Comparison of ENCODE assay signal across 14 cellular contexts in the genomic region with DNA sequence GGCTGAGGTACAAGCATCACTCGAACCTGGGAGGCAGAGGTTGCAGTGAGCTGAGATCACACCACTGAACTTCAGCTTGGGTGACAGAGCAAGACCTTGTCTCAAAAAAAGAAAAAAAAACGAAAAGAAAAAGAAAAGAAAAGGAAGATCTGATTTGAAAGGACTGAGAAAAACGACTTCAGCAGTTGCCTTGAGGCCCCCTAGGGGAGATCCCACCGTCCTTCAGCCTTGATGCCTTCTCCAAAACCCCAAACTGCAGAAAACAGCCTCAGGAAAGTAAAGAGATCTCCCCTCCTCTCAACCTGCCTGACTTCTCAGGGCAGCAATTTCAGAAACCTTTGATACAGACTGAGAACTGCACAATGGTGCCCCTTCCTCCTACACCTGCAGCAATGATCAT. TPM values are rescaled to one million over a fixed set of nuclear protein-coding genes. Genes with fewer than 3 reads are reported as not detected.
DNase-seq lines count a peak whose midpoint lies in the region; ATAC-seq and TF ChIP-seq lines count a peak whose summit lies in the region.
"Had no signal": no experiment of that assay in that cellular context is flagged by ENCODE, and none has a peak within 500 bp of the region (broad histone marks: within the 10 kb centered on the region; RNA-seq: fewer than 3 reads in every experiment).

No MANE protein-coding gene starts in this region.

- no peaks in the 10 kb centered on the region for H3K79me2 ChIP-seq in DND-41 (ENCODE audit: insufficient read depth, low read length)

- H3K36me3 Mint-ChIP-seq in HFFc6 (ENCODE audit: low read depth) (peaks cover 8% of the 10 kb centered on the region), nephron progenitor cell (ENCODE audit: low read depth) (peaks cover 5% of the 10 kb centered on the region), T-helper 17 cell (ENCODE audit: low read depth) (peaks cover 4% of the 10 kb centered on the region)

- no peaks in the 10 kb centered on the region for H3K36me3 ChIP-seq in DND-41 (ENCODE audit: insufficient read depth, low read length)
- H3K36me3 ChIP-seq: left lung had no signal

- no peak for ATAC-seq in DND-41 (ENCODE audit: insufficient read depth, low read depth)
- ATAC-seq in T-helper 17 cell: no peak
- ATAC-seq: body of pancreas, left lung had no signal

- no peak overlapping the region for H3K27ac Mint-ChIP-seq in HFFc6
- H3K27ac Mint-ChIP-seq in nephron progenitor cell: no peak overlapping the region
- H3K27ac Mint-ChIP-seq in T-helper 17 cell: no peak overlapping the region
- H3K27ac Mint-ChIP-seq: activated CD4-positive, alpha-beta T cell treated with anti-CD3 and anti-CD28 coated beads, Interleukin-2, amount 10 ng/mL, durations not matched to agents 7 days and 5 days had no signal

- H3K4me2 ChIP-seq in DND-41 (ENCODE audit: insufficient read depth, low read length): no peak overlapping the region
- H3K4me2 ChIP-seq: smooth muscle cell had no signal

- no peaks in the 10 kb centered on the region for H3K27me3 ChIP-seq in DND-41 (ENCODE audit: insufficient read depth, low read length, poor library complexity)
- H3K27me3 ChIP-seq: body of pancreas, left lung had no signal

- DNase-seq in DND-41: no peak
- no peak for DNase-seq in HFFc6
- no peak for DNase-seq in cardiac fibroblast (ENCODE audit: low read depth in 2 of 2)
- no peak for DNase-seq in nephron progenitor cell
- no peak for DNase-seq in cerebellum (ENCODE audit: low spot score)
- no peak for DNase-seq in NCI-H2029 (lab: John Stamatoyannopoulos, UW)
- no peak for DNase-seq in T-helper 17 cell
- no peak for DNase-seq in SIG-M5 (lab: John Stamatoyannopoulos, UW)
- DNase-seq: activated CD4-positive, alpha-beta T cell treated with anti-CD3 and anti-CD28 coated beads, Interleukin-2, amount 10 ng/mL, durations not matched to agents 7 days and 5 days; activated effector memory CD4-positive, alpha-beta T cell treated with Interleukin-2 at 50 U/mL for 16 hours; body of pancreas; left lung; substantia nigra had no signal

- H3K9me3 Mint-ChIP-seq in HFFc6 (peaks cover 6% of the 10 kb centered on the region; the same call in 1 of the 2 replicates), nephron progenitor cell (peaks cover 6% of the 10 kb centered on the region)
- H3K9me3 Mint-ChIP-seq: activated CD4-positive, alpha-beta T cell treated with anti-CD3 and anti-CD28 coated beads, Interleukin-2, amount 10 ng/mL, durations not matched to agents 7 days and 5 days had no signal

- H3K4me1 ChIP-seq in DND-41 (ENCODE audit: insufficient read depth, low read length): no peaks in the 10 kb centered on the region
- H3K4me1 ChIP-seq: body of pancreas, left lung had no signal

- no peaks in the 10 kb centered on the region for H3K9me3 ChIP-seq in DND-41 (ENCODE audit: insufficient read depth, low read length, severe bottlenecking)
- no peaks in the 10 kb centered on the region for H3K9me3 ChIP-seq in T-helper 17 cell (ENCODE audit: control insufficient read depth, low read length, poor library complexity, severe bottlenecking)
- H3K9me3 ChIP-seq: body of pancreas, left lung had no signal

- TF ChIP-seq CTCF in DND-41 (IDR thresholded peaks at IDR 0.05; ENCODE audit: borderline replicate concordance, extremely low read depth, low read length, poor library complexity, severe bottlenecking) (peak; percentile 17), HFFc6 (IDR thresholded peaks at IDR 0.05) (peak; percentile 40; the same call in 1 of the 2 replicates), cardiac fibroblast (IDR thresholded peaks at IDR 0.05; ENCODE audit: low read depth, low read length) (peak; percentile 25), nephron progenitor cell (IDR thresholded peaks at IDR 0.05) (peak; percentile 36)

- H3K9ac ChIP-seq in DND-41 (ENCODE audit: low read depth, low read length): no peak overlapping the region

- H3K27me3 Mint-ChIP-seq in HFFc6 (ENCODE audit: insufficient read depth) (peaks cover 3% of the 10 kb centered on the region), nephron progenitor cell (ENCODE audit: low read depth, poor library complexity) (peaks cover 3% of the 10 kb centered on the region), T-helper 17 cell (peaks cover 8% of the 10 kb centered on the region)
- H3K27me3 Mint-ChIP-seq: activated CD4-positive, alpha-beta T cell treated with anti-CD3 and anti-CD28 coated beads, Interleukin-2, amount 10 ng/mL, durations not matched to agents 7 days and 5 days had no signal

- no peaks in the 10 kb centered on the region for H4K20me1 ChIP-seq in DND-41 (ENCODE audit: insufficient read depth, low read length)

- H3K27ac ChIP-seq in DND-41 (ENCODE audit: low read length): no peak overlapping the region
- H3K27ac ChIP-seq: body of pancreas, left lung had no signal

- H2AFZ ChIP-seq in DND-41 (ENCODE audit: low read depth, low read length): no peak overlapping the region

- no peak overlapping the region for H3K4me3 Mint-ChIP-seq in HFFc6
- no peak overlapping the region for H3K4me3 Mint-ChIP-seq in nephron progenitor cell
- H3K4me3 Mint-ChIP-seq in T-helper 17 cell: no peak overlapping the region
- H3K4me3 Mint-ChIP-seq: activated CD4-positive, alpha-beta T cell treated with anti-CD3 and anti-CD28 coated beads, Interleukin-2, amount 10 ng/mL, durations not matched to agents 7 days and 5 days had no signal

- no peak overlapping the region for H3K4me3 ChIP-seq in DND-41 (ENCODE audit: low read depth in 1 of 2, low read length in 2 of 2)
- no peak overlapping the region for H3K4me3 ChIP-seq in cardiac fibroblast (replicated peaks in 1 of 2; ENCODE audit: low read depth in 2 of 2, low read length in 2 of 2)
- H3K4me3 ChIP-seq: body of pancreas, left lung, smooth muscle cell had no signal

- H3K4me1 Mint-ChIP-seq in HFFc6 (ENCODE audit: low read depth): peaks cover 63% of the 10 kb centered on the region
- H3K4me1 Mint-ChIP-seq in nephron progenitor cell: peaks cover 57% of the 10 kb centered on the region
- H3K4me1 Mint-ChIP-seq in T-helper 17 cell: peaks cover 5% of the 10 kb centered on the region
- H3K4me1 Mint-ChIP-seq: activated CD4-positive, alpha-beta T cell treated with anti-CD3 and anti-CD28 coated beads, Interleukin-2, amount 10 ng/mL, durations not matched to agents 7 days and 5 days had no signal

RNA-seq across cellular contexts. Expression of a gene that starts 50.9 kb away (rescaled TPM):
- 10 to 100 TPM; 24.4 to 55.1 (median 26.2) TPM for total RNA-seq in HFFc6 (2021; fragmentation: NEBNext Ultra II Directional; extraction: Animal tissue kit (Norgen Biotek cat#: 25700))
- 8.5 TPM for total RNA-seq in cerebellum
- total RNA-seq in T-helper 17 cell: 1 to 10 TPM in 1 of 2 donors, under 1 TPM in 1; 0.87 to 1.0 TPM
